In genomic region chr2:47344890-47345583, GRCh38 we compare ENCODE assay signal across 1 cellular context.
TF ChIP-seq lines count a peak whose summit lies in the region.

No MANE protein-coding gene starts in this region.

TF ChIP-seq in HepG2, 621 proteins besides CTCF, POLR2A, EP300 and RAD21 (continued from another document and continues in another):
- TF ChIP-seq HMGXB3 (CRISPR knock-in tag; IDR thresholded peaks at IDR 0.05; ENCODE audit: borderline replicate concordance), result peak; percentile 63
- TF ChIP-seq PHF5A (CRISPR knock-in tag; IDR thresholded peaks at IDR 0.05; ENCODE audit: low read depth, unreplicated experiment), result peak; percentile 8
- peak; percentile 12; the same call in 1 of the 2 replicates for TF ChIP-seq JUN (CRISPR knock-in tag; IDR thresholded peaks at IDR 0.05)
- no peak for TF ChIP-seq PITX1 (CRISPR knock-in tag; IDR thresholded peaks at IDR 0.05)
- no peak for TF ChIP-seq CBFB (CRISPR knock-in tag; IDR thresholded peaks at IDR 0.05)
- 0 out of 2 replicates have a peak, but pooled peaks have one; percentile 29 for TF ChIP-seq MEIS1 (CRISPR knock-in tag; IDR thresholded peaks at IDR 0.05; ENCODE audit: borderline replicate concordance)
- TF ChIP-seq FOXM1 (CRISPR knock-in tag; IDR thresholded peaks at IDR 0.05), result no peak
- no peak; the same call in 1 of the 2 replicates for TF ChIP-seq ZSCAN31 (CRISPR knock-in tag; IDR thresholded peaks at IDR 0.05; ENCODE audit: low read depth)
- no peak; the same call in 1 of the 2 replicates for TF ChIP-seq ZNF124 (CRISPR knock-in tag; IDR thresholded peaks at IDR 0.05)
- TF ChIP-seq ZNF407 (CRISPR knock-in tag; IDR thresholded peaks at IDR 0.05; ENCODE audit: not compliant biosample characterization), result no peak
- TF ChIP-seq IRF2 (CRISPR knock-in tag; IDR thresholded peaks at IDR 0.05), result peak; percentile 84
- no peak for TF ChIP-seq ZNF639 (CRISPR knock-in tag; conservative IDR thresholded peaks at IDR 0.05)
- TF ChIP-seq HOXA3 (CRISPR knock-in tag; IDR thresholded peaks at IDR 0.05), result peak; percentile 82
- TF ChIP-seq SRF (IDR thresholded peaks at IDR 0.05; ENCODE audit: low read depth, low read length), result no peak
- TF ChIP-seq ZSCAN29 (CRISPR knock-in tag; conservative IDR thresholded peaks at IDR 0.05), result peak; percentile 85; the same call in 1 of the 2 replicates
- TF ChIP-seq ARNT2 (CRISPR knock-in tag; IDR thresholded peaks at IDR 0.05; ENCODE audit: low read depth), result peak; percentile 45; the same call in 1 of the 2 replicates
- TF ChIP-seq ZNF317 (CRISPR knock-in tag; IDR thresholded peaks at IDR 0.05), result no peak
- no peak for TF ChIP-seq TCF7L2 (IDR thresholded peaks at IDR 0.05; ENCODE audit: low read depth, low read length)
- no peak for TF ChIP-seq RELA (CRISPR knock-in tag; IDR thresholded peaks at IDR 0.05)
- TF ChIP-seq RNF219 (CRISPR knock-in tag; IDR thresholded peaks at IDR 0.05), result no peak
- 0 out of 2 replicates have a peak, but pooled peaks have one; percentile 74 for TF ChIP-seq LRRFIP1 (CRISPR knock-in tag; conservative IDR thresholded peaks at IDR 0.05)
- peak; percentile 84; the same call in 2 of the 3 replicates for TF ChIP-seq MXI1 (IDR thresholded peaks at IDR 0.05; ENCODE audit: borderline replicate concordance, low read depth, low read length)
- TF ChIP-seq PRDM10 (CRISPR knock-in tag; IDR thresholded peaks at IDR 0.05; ENCODE audit: low read depth), result peak; percentile 88
- TF ChIP-seq HMGA1 (CRISPR knock-in tag; conservative IDR thresholded peaks at IDR 0.05), result no peak
- no peak for TF ChIP-seq ZNF839 (CRISPR knock-in tag; IDR thresholded peaks at IDR 0.05; ENCODE audit: borderline replicate concordance)
- no peak; the same call in 1 of the 2 replicates for TF ChIP-seq MIER2 (CRISPR knock-in tag; IDR thresholded peaks at IDR 0.05)
- no peak for TF ChIP-seq ZNF577 (CRISPR knock-in tag; IDR thresholded peaks at IDR 0.05; ENCODE audit: borderline replicate concordance, low read depth)
- TF ChIP-seq HNRNPL (IDR thresholded peaks at IDR 0.05; ENCODE audit: low read depth, low read length), result no peak
- no peak for TF ChIP-seq ZNF180 (CRISPR knock-in tag; IDR thresholded peaks at IDR 0.05; ENCODE audit: borderline replicate concordance, low read depth)
- no peak for TF ChIP-seq EED (CRISPR knock-in tag; IDR thresholded peaks at IDR 0.05)
- peak; percentile 58 for TF ChIP-seq GFI1 (CRISPR knock-in tag; IDR thresholded peaks at IDR 0.05; ENCODE audit: borderline replicate concordance)
- TF ChIP-seq SP4 (CRISPR knock-in tag; IDR thresholded peaks at IDR 0.05), result peak; percentile 21; the same call in 1 of the 2 replicates
- no peak for TF ChIP-seq SMARCC2 (IDR thresholded peaks at IDR 0.05)
- TF ChIP-seq ZNF597 (CRISPR knock-in tag; IDR thresholded peaks at IDR 0.05), result no peak
- TF ChIP-seq RBM22 (optimal IDR thresholded peaks at IDR 0.05; ENCODE audit: low read length), result no peak
- TF ChIP-seq MBD4 (IDR thresholded peaks at IDR 0.05; ENCODE audit: borderline replicate concordance, low read length), result no peak
